In the genomic region with DNA sequence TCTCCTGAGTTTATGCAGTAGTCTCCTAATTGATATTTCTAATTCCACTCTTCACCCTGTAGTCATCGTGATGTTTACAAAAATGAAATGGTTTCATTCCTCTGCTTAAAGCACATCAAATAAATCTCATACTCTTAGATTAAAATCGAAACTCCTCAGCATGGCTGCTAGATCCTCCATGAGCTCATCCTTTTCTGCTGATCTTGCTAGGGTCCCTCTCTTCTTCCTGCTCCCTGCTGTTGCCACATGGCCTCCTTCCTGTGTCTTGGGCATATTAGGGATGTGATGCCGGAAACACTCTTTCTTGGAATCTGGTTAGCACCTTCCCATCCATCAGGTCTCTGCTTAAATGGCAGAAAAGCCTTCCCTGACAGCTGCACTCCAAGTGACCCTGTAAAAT, we compare ENCODE assay signal across 12 cellular contexts.
"Had no signal": no experiment of that assay in that cellular context is flagged by ENCODE, and none has a peak within 500 bp of the region (broad histone marks: within the 10 kb centered on the region; RNA-seq: fewer than 3 reads in every experiment).

No MANE protein-coding gene starts in this region.

- DNase-seq: activated CD8-positive, alpha-beta memory T cell treated with anti-CD3 and anti-CD28 coated beads for 24 hours; activated gamma-delta T cell treated with Interleukin-2 at 50 U/mL for 16 hours; adrenal gland; central memory CD4-positive, alpha-beta T cell; erythroblast; ovary; stimulated activated CD4-positive, alpha-beta T cell treated with anti-CD3 and anti-CD28 coated beads, Interleukin-12 subunit alpha, Interleukin-12 subunit beta, amount 100 ng/mL, for 4 hours; stimulated activated naive CD4-positive, alpha-beta T cell; substantia nigra; T-helper 9 cell; trophoblast cell had no signal

- H3K27ac ChIP-seq: adrenal gland, ovary had no signal

- H3K27ac Mint-ChIP-seq: dendritic cell treated with granulocyte-macrophage colony-stimulating factor and Interleukin-4, amounts not matched to agents 40 ng/mL and 50 ng/mL, for 4 days had no signal

- H3K4me3 Mint-ChIP-seq: dendritic cell treated with granulocyte-macrophage colony-stimulating factor and Interleukin-4, amounts not matched to agents 40 ng/mL and 50 ng/mL, for 4 days had no signal

- H3K27me3 ChIP-seq: adrenal gland, ovary had no signal

- H3K9me3 Mint-ChIP-seq: dendritic cell treated with granulocyte-macrophage colony-stimulating factor and Interleukin-4, amounts not matched to agents 40 ng/mL and 50 ng/mL, for 4 days had no signal

- H3K4me3 ChIP-seq: adrenal gland, ovary had no signal
